Comparison of ENCODE assay signal across 8 cellular contexts in the genomic region with DNA sequence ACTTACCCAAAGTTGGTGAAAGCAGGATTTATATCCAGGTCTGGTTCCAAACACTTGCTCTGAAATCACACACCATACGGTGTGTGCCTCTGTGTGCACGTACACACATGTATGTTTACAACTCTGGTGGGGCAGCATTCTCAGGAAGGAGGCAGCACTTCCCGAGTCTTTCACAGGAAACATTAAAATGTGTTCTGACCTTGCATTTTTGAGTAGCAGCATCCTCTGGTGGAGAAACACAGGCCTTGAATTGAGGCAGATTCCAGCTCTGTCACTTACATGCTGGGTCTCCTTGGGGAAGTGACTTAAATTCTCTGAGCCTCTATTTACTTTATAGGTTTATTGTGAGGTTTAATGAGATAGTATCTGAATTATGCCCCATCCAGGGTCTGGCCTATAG.
DNase-seq lines count a peak whose midpoint lies in the region; ATAC-seq and TF ChIP-seq lines count a peak whose summit lies in the region.

No MANE protein-coding gene starts in this region.

- H3K27me3 ChIP-seq in A673 (replicated peaks; ENCODE audit: insufficient read depth, low read depth, low read length, poor library complexity) (no peaks in the 10 kb centered on the region), GM23338 (ENCODE audit: insufficient read depth) (no peaks in the 10 kb centered on the region)

- no peak overlapping the region for H3K27ac ChIP-seq in A673 (ENCODE audit: low read depth, low read length, poor library complexity, severe bottlenecking)
- H3K27ac ChIP-seq in GM23338 (ENCODE audit: low read depth) = no peak overlapping the region

- H3K4me3 ChIP-seq in A673 (ENCODE audit: low read depth, low read length, poor library complexity, severe bottlenecking) (no peak overlapping the region), GM23338 (no peak overlapping the region)

- DNase-seq in A673 (ENCODE audit: low spot score) (peak; percentile 61), GM23338 (ENCODE audit: low spot score) (no peak), left kidney (ENCODE audit: low read depth, low spot score) (peak; percentile 39), NCI-H2227 treated with DMSO at 0.1 percent for 48 hours (lab: John Stamatoyannopoulos, UW) (no peak), NCI-H748 treated with DMSO at 0.1 percent for 48 hours (lab: John Stamatoyannopoulos, UW) (no peak)
- DNase-seq in activated naive CD8-positive, alpha-beta T cell treated with anti-CD3 and anti-CD28 coated beads, Interleukin-2, amount 50 U/mL, for 24 hours = no peak
- no peak for DNase-seq in stimulated activated CD4-positive, alpha-beta T cell treated with anti-CD3 and anti-CD28 coated beads, Interleukin-2, amount 100 ng/mL, for 24 hours

- peaks cover 20% of the 10 kb centered on the region for H3K4me1 Mint-ChIP-seq in GM23338
- peaks cover 63% of the 10 kb centered on the region for H3K4me1 Mint-ChIP-seq in activated naive CD8-positive, alpha-beta T cell treated with anti-CD3 and anti-CD28 coated beads, Interleukin-2, amount 50 U/mL, for 24 hours

- ATAC-seq in GM23338 (no peak), GM21367 (IDR thresholded peaks at IDR 0.05; ENCODE audit: unreplicated experiment) (no peak)
- ATAC-seq in activated naive CD8-positive, alpha-beta T cell treated with anti-CD3 and anti-CD28 coated beads, Interleukin-2, amount 50 U/mL, for 24 hours = no peak

- no peaks in the 10 kb centered on the region for H3K36me3 ChIP-seq in A673 (ENCODE audit: insufficient read depth, low read length, poor library complexity, severe bottlenecking)
- H3K36me3 ChIP-seq in GM23338 (ENCODE audit: insufficient read depth) = no peaks in the 10 kb centered on the region

- no TSS peak for BruUV-seq in A673 (replicated peaks; lab: Mats Ljungman, UMichigan)

- CTCF ChIA-PET in A673 (lab: Charles Lee) = interaction anchor here (0.5 to 6.7 kb wide), 4 partner anchors 11 to 144 kb away, joined by 3 to 203 read pairs (median 10); no protein-coding TSS in a partner anchor

- intact Hi-C loops in A673 (cut with micrococcal nuclease; ENCODE audit: unreplicated experiment) = loop anchor here (2.0 to 10.0 kb wide), 3 partner anchors 143 to 315 kb away; a partner anchor contains a TSS

- peaks cover 9% of the 10 kb centered on the region for H3K27me3 Mint-ChIP-seq in GM23338 (ENCODE audit: insufficient read depth, low read depth, poor library complexity)
- no peaks in the 10 kb centered on the region for H3K27me3 Mint-ChIP-seq in activated naive CD8-positive, alpha-beta T cell treated with anti-CD3 and anti-CD28 coated beads, Interleukin-2, amount 50 U/mL, for 24 hours

- POLR2A ChIA-PET in A673 (lab: Charles Lee; ENCODE audit: low non-redundant PET) = interaction anchor here (0.5 kb wide), 1 partner anchor 64 kb away, joined by 3 read pairs; no protein-coding TSS in a partner anchor

- no peaks in the 10 kb centered on the region for H3K9me2 ChIP-seq in GM23338 (ENCODE audit: insufficient read depth)

- H3K36me3 Mint-ChIP-seq in GM23338 (ENCODE audit: low read depth) = no peaks in the 10 kb centered on the region
- peaks cover 24% of the 10 kb centered on the region for H3K36me3 Mint-ChIP-seq in activated naive CD8-positive, alpha-beta T cell treated with anti-CD3 and anti-CD28 coated beads, Interleukin-2, amount 50 U/mL, for 24 hours (ENCODE audit: low read depth)

- H2AFZ ChIP-seq in GM23338 = no peak overlapping the region

- peak; percentile 60 for TF ChIP-seq CTCF in A673 (conservative IDR thresholded peaks at IDR 0.05; ENCODE audit: low read depth, low read length)
- TF ChIP-seq CTCF in GM23338 (conservative IDR thresholded peaks at IDR 0.05; ENCODE audit: low read depth in 2 of 2) = peak; percentile 30 to 51

- H3K27ac Mint-ChIP-seq in GM23338 = no peak overlapping the region
- peak overlapping the region; percentile 60 for H3K27ac Mint-ChIP-seq in activated naive CD8-positive, alpha-beta T cell treated with anti-CD3 and anti-CD28 coated beads, Interleukin-2, amount 50 U/mL, for 24 hours

- no peaks in the 10 kb centered on the region for H3K9me3 ChIP-seq in A673 (ENCODE audit: low read depth, low read length, poor library complexity, severe bottlenecking)

- no peaks in the 10 kb centered on the region for H3F3A ChIP-seq in GM23338 (replicated peaks; ENCODE audit: low read depth)

- no peaks in the 10 kb centered on the region for H3K79me2 ChIP-seq in GM23338 (replicated peaks; ENCODE audit: insufficient read depth)

- H3K4me2 ChIP-seq in GM23338 = no peak overlapping the region

- peaks cover 13% of the 10 kb centered on the region for H3K4me1 ChIP-seq in A673 (ENCODE audit: insufficient read depth, low read length, poor library complexity, severe bottlenecking)
- H3K4me1 ChIP-seq in GM23338 (ENCODE audit: insufficient read depth) = peaks cover 20% of the 10 kb centered on the region

- no peaks in the 10 kb centered on the region for H3K9me3 Mint-ChIP-seq in GM23338
- no peaks in the 10 kb centered on the region for H3K9me3 Mint-ChIP-seq in activated naive CD8-positive, alpha-beta T cell treated with anti-CD3 and anti-CD28 coated beads, Interleukin-2, amount 50 U/mL, for 24 hours

- H4K20me1 ChIP-seq in GM23338 (replicated peaks; ENCODE audit: insufficient read depth) = no peaks in the 10 kb centered on the region

- H3K4me3 Mint-ChIP-seq in GM23338 = no peak overlapping the region
- no peak overlapping the region for H3K4me3 Mint-ChIP-seq in activated naive CD8-positive, alpha-beta T cell treated with anti-CD3 and anti-CD28 coated beads, Interleukin-2, amount 50 U/mL, for 24 hours

TF ChIP-seq in GM23338, 12 proteins besides CTCF, POLR2A, EP300 and RAD21 (continues in another document):
- TF ChIP-seq, protein P1, sequence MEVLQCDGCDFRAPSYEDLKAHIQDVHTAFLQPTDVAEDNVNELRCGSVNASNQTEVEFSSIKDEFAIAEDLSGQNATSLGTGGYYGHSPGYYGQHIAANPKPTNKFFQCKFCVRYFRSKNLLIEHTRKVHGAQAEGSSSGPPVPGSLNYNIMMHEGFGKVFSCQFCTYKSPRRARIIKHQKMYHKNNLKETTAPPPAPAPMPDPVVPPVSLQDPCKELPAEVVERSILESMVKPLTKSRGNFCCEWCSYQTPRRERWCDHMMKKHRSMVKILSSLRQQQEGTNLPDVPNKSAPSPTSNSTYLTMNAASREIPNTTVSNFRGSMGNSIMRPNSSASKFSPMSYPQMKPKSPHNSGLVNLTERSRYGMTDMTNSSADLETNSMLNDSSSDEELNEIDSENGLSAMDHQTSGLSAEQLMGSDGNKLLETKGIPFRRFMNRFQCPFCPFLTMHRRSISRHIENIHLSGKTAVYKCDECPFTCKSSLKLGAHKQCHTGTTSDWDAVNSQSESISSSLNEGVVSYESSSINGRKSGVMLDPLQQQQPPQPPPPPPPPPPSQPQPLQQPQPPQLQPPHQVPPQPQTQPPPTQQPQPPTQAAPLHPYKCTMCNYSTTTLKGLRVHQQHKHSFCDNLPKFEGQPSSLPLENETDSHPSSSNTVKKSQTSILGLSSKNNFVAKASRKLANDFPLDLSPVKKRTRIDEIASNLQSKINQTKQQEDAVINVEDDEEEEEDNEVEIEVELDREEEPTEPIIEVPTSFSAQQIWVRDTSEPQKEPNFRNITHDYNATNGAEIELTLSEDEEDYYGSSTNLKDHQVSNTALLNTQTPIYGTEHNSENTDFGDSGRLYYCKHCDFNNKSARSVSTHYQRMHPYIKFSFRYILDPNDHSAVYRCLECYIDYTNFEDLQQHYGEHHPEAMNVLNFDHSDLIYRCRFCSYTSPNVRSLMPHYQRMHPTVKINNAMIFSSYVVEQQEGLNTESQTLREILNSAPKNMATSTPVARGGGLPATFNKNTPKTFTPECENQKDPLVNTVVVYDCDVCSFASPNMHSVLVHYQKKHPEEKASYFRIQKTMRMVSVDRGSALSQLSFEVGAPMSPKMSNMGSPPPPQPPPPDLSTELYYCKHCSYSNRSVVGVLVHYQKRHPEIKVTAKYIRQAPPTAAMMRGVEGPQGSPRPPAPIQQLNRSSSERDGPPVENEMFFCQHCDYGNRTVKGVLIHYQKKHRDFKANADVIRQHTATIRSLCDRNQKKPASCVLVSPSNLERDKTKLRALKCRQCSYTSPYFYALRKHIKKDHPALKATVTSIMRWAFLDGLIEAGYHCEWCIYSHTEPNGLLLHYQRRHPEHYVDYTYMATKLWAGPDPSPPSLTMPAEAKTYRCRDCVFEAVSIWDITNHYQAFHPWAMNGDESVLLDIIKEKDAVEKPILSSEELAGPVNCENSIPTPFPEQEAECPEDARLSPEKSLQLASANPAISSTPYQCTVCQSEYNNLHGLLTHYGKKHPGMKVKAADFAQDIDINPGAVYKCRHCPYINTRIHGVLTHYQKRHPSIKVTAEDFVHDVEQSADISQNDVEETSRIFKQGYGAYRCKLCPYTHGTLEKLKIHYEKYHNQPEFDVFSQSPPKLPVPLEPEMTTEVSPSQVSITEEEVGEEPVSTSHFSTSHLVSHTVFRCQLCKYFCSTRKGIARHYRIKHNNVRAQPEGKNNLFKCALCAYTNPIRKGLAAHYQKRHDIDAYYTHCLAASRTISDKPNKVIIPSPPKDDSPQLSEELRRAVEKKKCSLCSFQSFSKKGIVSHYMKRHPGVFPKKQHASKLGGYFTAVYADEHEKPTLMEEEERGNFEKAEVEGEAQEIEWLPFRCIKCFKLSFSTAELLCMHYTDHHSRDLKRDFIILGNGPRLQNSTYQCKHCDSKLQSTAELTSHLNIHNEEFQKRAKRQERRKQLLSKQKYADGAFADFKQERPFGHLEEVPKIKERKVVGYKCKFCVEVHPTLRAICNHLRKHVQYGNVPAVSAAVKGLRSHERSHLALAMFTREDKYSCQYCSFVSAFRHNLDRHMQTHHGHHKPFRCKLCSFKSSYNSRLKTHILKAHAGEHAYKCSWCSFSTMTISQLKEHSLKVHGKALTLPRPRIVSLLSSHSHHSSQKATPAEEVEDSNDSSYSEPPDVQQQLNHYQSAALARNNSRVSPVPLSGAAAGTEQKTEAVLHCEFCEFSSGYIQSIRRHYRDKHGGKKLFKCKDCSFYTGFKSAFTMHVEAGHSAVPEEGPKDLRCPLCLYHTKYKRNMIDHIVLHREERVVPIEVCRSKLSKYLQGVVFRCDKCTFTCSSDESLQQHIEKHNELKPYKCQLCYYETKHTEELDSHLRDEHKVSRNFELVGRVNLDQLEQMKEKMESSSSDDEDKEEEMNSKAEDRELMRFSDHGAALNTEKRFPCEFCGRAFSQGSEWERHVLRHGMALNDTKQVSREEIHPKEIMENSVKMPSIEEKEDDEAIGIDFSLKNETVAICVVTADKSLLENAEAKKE (CRISPR knock-in tag; IDR thresholded peaks at IDR 0.05) = no peak
- TF ChIP-seq NANOG (IDR thresholded peaks at IDR 0.05; ENCODE audit: borderline replicate concordance) (no peak), POLR2AphosphoS5 (IDR thresholded peaks at IDR 0.05; ENCODE audit: low read depth) (no peak), ZNF331 (CRISPR knock-in tag; IDR thresholded peaks at IDR 0.05; ENCODE audit: low read depth) (no peak), EZH2 (IDR thresholded peaks at IDR 0.05; ENCODE audit: low read depth, unreplicated experiment) (no peak)

Comparison
In these comparisons a context has a peak if more than half of its experiments do, and no peak if none do; other contexts are left out.
1. DNase-seq: peak in A673 (single experiment) and left kidney (single experiment); none in GM23338 (single experiment), activated naive CD8-positive, alpha-beta T cell treated with anti-CD3 and anti-CD28 coated beads, Interleukin-2, amount 50 U/mL, for 24 hours (single experiment), stimulated activated CD4-positive, alpha-beta T cell treated with anti-CD3 and anti-CD28 coated beads, Interleukin-2, amount 100 ng/mL, for 24 hours (0 of 2), NCI-H2227 treated with DMSO at 0.1 percent for 48 hours (single experiment) and NCI-H748 treated with DMSO at 0.1 percent for 48 hours (single experiment).